Comparison of ENCODE assay signal across 2 cellular contexts in genomic region chr22:45216133-45217003, GRCh38.
A peak's percentile ranks its signal among the peaks of the same experiment; 100 is the strongest.
TF ChIP-seq lines count a peak whose summit lies in the region.

No MANE protein-coding gene starts in this region.

TF ChIP-seq in A549, 52 proteins besides CTCF, POLR2A, EP300 and RAD21:
- TF ChIP-seq, protein P1, sequence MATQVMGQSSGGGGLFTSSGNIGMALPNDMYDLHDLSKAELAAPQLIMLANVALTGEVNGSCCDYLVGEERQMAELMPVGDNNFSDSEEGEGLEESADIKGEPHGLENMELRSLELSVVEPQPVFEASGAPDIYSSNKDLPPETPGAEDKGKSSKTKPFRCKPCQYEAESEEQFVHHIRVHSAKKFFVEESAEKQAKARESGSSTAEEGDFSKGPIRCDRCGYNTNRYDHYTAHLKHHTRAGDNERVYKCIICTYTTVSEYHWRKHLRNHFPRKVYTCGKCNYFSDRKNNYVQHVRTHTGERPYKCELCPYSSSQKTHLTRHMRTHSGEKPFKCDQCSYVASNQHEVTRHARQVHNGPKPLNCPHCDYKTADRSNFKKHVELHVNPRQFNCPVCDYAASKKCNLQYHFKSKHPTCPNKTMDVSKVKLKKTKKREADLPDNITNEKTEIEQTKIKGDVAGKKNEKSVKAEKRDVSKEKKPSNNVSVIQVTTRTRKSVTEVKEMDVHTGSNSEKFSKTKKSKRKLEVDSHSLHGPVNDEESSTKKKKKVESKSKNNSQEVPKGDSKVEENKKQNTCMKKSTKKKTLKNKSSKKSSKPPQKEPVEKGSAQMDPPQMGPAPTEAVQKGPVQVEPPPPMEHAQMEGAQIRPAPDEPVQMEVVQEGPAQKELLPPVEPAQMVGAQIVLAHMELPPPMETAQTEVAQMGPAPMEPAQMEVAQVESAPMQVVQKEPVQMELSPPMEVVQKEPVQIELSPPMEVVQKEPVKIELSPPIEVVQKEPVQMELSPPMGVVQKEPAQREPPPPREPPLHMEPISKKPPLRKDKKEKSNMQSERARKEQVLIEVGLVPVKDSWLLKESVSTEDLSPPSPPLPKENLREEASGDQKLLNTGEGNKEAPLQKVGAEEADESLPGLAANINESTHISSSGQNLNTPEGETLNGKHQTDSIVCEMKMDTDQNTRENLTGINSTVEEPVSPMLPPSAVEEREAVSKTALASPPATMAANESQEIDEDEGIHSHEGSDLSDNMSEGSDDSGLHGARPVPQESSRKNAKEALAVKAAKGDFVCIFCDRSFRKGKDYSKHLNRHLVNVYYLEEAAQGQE (IDR thresholded peaks at IDR 0.05): peak; percentile 40; the same call in 1 of the 2 replicates
- TF ChIP-seq CBX8 (IDR thresholded peaks at IDR 0.05): no peak
TF ChIP-seq in A549: peak in this region for 1.

TF ChIP-seq in liver, 16 proteins besides CTCF, POLR2A, EP300 and RAD21:
- TF ChIP-seq, protein P1 (IDR thresholded peaks at IDR 0.05): peak; percentile 39
- no peak for TF ChIP-seq YY1 (IDR thresholded peaks at IDR 0.05)
TF ChIP-seq in liver: peak in this region for 1.
